ENCODE assay signal across 8 cellular contexts in the genomic region with DNA sequence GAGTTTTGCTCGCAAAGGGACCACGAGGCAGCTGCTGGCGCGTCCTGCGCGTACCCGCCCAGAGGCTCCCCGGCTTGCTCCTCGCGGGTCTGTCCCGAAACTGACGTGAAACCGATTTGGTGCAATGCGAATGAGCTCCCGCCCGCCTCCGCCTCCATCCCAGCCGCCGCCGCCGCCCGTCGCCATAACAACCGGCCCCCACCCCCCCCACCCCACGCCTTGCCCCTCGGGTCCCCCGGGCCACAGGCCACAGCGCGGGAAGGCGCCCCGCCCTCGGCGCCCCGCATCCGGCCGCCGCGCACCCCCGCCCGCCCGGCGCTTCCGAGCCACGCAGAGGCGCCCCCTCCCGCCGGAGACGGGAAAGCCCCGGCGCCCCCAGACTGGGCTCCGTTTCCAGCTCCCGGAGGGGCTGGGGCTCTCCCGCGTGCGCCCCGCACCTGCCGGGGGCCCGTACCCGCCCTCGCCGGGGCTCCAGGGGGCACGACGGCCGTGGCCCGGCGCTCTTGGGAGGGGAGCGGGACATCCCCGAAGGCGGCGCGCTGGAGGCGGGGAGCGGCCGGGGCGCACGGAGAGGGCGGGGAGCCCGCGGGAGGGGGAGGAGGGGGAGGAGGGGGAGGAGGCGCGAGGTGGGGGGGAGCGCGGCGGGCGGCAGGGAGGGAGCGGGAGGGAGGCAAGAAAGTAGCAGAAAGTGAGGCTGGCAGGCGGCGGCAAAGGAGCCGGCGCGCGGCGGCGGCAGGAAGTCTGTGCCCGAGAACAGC. TPM values are rescaled to one million over a fixed set of nuclear protein-coding genes. Genes with fewer than 3 reads are reported as not detected.
DNase-seq lines count a peak whose midpoint lies in the region; ATAC-seq and TF ChIP-seq lines count a peak whose summit lies in the region.

A gene (plus strand): TSS at position 678 of the 758 bp plus-strand sequence.

- peak within 1 kb of the TSS; percentile 98 for H3K4me3 Mint-ChIP-seq in CD8-positive, alpha-beta T cell

- no peak for TF ChIP-seq CTCF in CD8-positive, alpha-beta T cell (IDR thresholded peaks at IDR 0.05)
- peak; percentile 42 for TF ChIP-seq CTCF in RWPE1 (conservative IDR thresholded peaks at IDR 0.05; ENCODE audit: low read depth)
- peak; percentile 54 for TF ChIP-seq CTCF in neutrophil (IDR thresholded peaks at IDR 0.05)
- peak in 1 of 2 donors; percentile 50 for TF ChIP-seq CTCF in suprapubic skin (IDR thresholded peaks at IDR 0.05)

- H3K4me3 ChIP-seq in CD8-positive, alpha-beta T cell (ENCODE audit: low read depth, low read length): peak within 1 kb of the TSS; percentile 84
- H3K4me3 ChIP-seq in neutrophil (ENCODE audit: low read depth in 1 of 2, low read length in 1 of 2) (peak within 1 kb of the TSS; percentile 92 to 97), suprapubic skin (peak within 1 kb of the TSS; percentile 97)

- no peaks in the 10 kb centered on the region for H3K27me3 Mint-ChIP-seq in CD8-positive, alpha-beta T cell (ENCODE audit: low read depth)

- POLR2A ChIA-PET in CD8-positive, alpha-beta T cell (lab: Charles Lee): interaction anchor here (0.6 to 2.9 kb wide), 7 partner anchors 10 to 307 kb away, joined by 3 to 14 read pairs (median 6); a partner anchor contains a TSS
- POLR2A ChIA-PET in RWPE1 (lab: Yijun Ruan, JAX; ENCODE audit: low non-redundant PET): interaction anchor here (0.6 kb wide), 1 partner anchor 541 kb away, joined by 3 read pairs; no protein-coding TSS in a partner anchor

- CTCF ChIA-PET in CD8-positive, alpha-beta T cell (lab: Charles Lee): interaction anchor here (1.1 to 2.0 kb wide), 4 partner anchors 13 to 309 kb away, joined by 3 to 5 read pairs (median 4); no protein-coding TSS in a partner anchor
- CTCF ChIA-PET in RWPE1 (lab: Yijun Ruan, JAX): interaction anchor here (0.5 to 0.8 kb wide), 3 partner anchors 12 to 725 kb away, joined by 3 to 4 read pairs (median 4); no protein-coding TSS in a partner anchor

- WGBS in suprapubic skin: under 1% methylated on average over 33 of the region's 95 CpGs

- H3K9me3 Mint-ChIP-seq in CD8-positive, alpha-beta T cell: no peaks in the 10 kb centered on the region

- peak within 1 kb of the TSS; percentile 77 for H3K27ac ChIP-seq in CD8-positive, alpha-beta T cell (ENCODE audit: low read depth, low read length)
- H3K27ac ChIP-seq in RWPE1: peak within 1 kb of the TSS; percentile 68
- peak within 1 kb of the TSS; percentile 97 for H3K27ac ChIP-seq in neutrophil
- peak within 1 kb of the TSS; percentile 93 for H3K27ac ChIP-seq in suprapubic skin

- peak; percentile 81 to 94 (median 89) for DNase-seq in CD8-positive, alpha-beta T cell
- peak; percentile 53 for DNase-seq in RWPE1 (ENCODE audit: low spot score)
- peak; percentile 89 for DNase-seq in activated gamma-delta T cell treated with Interleukin-2 at 50 U/mL for 16 hours
- peak; percentile 42 for DNase-seq in foreskin melanocyte
- peak; percentile 89 to 91 for DNase-seq in suprapubic skin (ENCODE audit: low spot score in 2 of 2)

- H3K27me3 ChIP-seq in CD8-positive, alpha-beta T cell (ENCODE audit: insufficient read depth, low read length): no peaks in the 10 kb centered on the region
- H3K27me3 ChIP-seq in neutrophil (peaks cover 49% of the 10 kb centered on the region), suprapubic skin (no peaks in the 10 kb centered on the region)

- peak in 1 of 2 donors; percentile 36 for TF ChIP-seq POLR2A in suprapubic skin (IDR thresholded peaks at IDR 0.05)

- intact Hi-C loops in CD8-positive, alpha-beta T cell (cut with DNase I, micrococcal nuclease): loop anchor here (1.0 to 10.0 kb wide), 12 partner anchors 85 to 1172 kb away; a partner anchor contains a TSS

- peak; percentile 65 for ATAC-seq in CD8-positive, alpha-beta T cell
- ATAC-seq in GM19395 (IDR thresholded peaks at IDR 0.05; ENCODE audit: unreplicated experiment): peak; percentile 46
- peak; percentile 52 for ATAC-seq in HG03521 (IDR thresholded peaks at IDR 0.05; ENCODE audit: unreplicated experiment)

- no peaks in the 10 kb centered on the region for H3K9me3 ChIP-seq in CD8-positive, alpha-beta T cell (ENCODE audit: low read length)
- H3K9me3 ChIP-seq in neutrophil: no peaks in the 10 kb centered on the region
- no peaks in the 10 kb centered on the region for H3K9me3 ChIP-seq in suprapubic skin

- peak within 1 kb of the TSS; percentile 98 for H3K27ac Mint-ChIP-seq in CD8-positive, alpha-beta T cell

- TF ChIP-seq EP300 in suprapubic skin (IDR thresholded peaks at IDR 0.05): no peak

- peaks cover 23% of the 10 kb centered on the region for H3K4me1 ChIP-seq in CD8-positive, alpha-beta T cell (ENCODE audit: insufficient read depth, low read length)
- H3K4me1 ChIP-seq in neutrophil (ENCODE audit: control insufficient read depth in 1 of 2, insufficient read depth in 1 of 2, low read depth in 1 of 2, low read length in 1 of 2) (peaks cover 21 to 26% of the 10 kb centered on the region in 2 experiments), suprapubic skin (peaks cover 23% of the 10 kb centered on the region)

- H3K36me3 Mint-ChIP-seq in CD8-positive, alpha-beta T cell: peaks cover 10% of the 10 kb centered on the region

- H3K36me3 ChIP-seq in CD8-positive, alpha-beta T cell (ENCODE audit: insufficient read depth, low read length): no peaks in the 10 kb centered on the region
- no peaks in the 10 kb centered on the region for H3K36me3 ChIP-seq in neutrophil
- H3K36me3 ChIP-seq in suprapubic skin: no peaks in the 10 kb centered on the region

- H3K4me1 Mint-ChIP-seq in CD8-positive, alpha-beta T cell (ENCODE audit: low read depth): peaks cover 40% of the 10 kb centered on the region

RNA-seq across cellular contexts. Expression of the gene that starts here (rescaled TPM):
- total RNA-seq in CD8-positive, alpha-beta T cell: 10 to 100 TPM; 24.6 to 25.7 TPM
- 10 to 100 TPM; 26.4 to 31.3 (median 30.2) TPM for total RNA-seq in suprapubic skin

Comparison
In these comparisons a context has a peak if more than half of its experiments do, and no peak if none do; other contexts are left out.
1. Peak in every context shown above with its lines: DNase-seq, ATAC-seq, H3K4me3 ChIP-seq and H3K27ac ChIP-seq.